In the genomic region with DNA sequence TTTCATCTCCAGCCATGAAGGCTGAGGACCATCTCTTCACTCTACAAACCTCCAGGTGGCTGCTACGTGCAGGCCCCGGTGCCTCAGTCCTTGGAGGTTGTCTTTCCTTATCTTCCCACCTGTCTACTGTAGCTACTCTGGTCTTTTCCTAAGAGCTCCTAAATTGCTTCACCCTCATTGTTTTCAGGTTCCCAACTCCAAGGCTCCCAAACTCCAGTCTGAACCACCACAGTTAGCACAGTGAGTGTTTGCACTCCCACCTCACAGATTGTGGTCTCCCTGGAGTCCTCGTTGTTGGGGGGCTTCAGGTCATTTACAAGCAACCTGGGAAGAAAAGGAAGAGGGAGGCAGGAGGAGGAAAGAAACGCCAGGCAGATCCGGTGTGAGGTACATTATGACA, we compare ENCODE assay signal across 28 cellular contexts.
"Had no signal": no experiment of that assay in that cellular context is flagged by ENCODE, and none has a peak within 500 bp of the region (broad histone marks: within the 10 kb centered on the region; RNA-seq: fewer than 3 reads in every experiment).

No MANE protein-coding gene starts in this region.

- H3K27me3 Mint-ChIP-seq: activated CD4-positive, alpha-beta memory T cell treated with anti-CD3 and anti-CD28 coated beads, Interleukin-2, amount 10 ng/mL, durations not matched to agents 7 days and 5 days; activated naive CD4-positive, alpha-beta T cell treated with anti-CD3 and anti-CD28 coated beads, Interleukin-2, amount 50 U/mL, for 24 hours had no signal

- H3K9me3 Mint-ChIP-seq: activated CD4-positive, alpha-beta memory T cell treated with anti-CD3 and anti-CD28 coated beads, Interleukin-2, amount 10 ng/mL, durations not matched to agents 7 days and 5 days; activated naive CD4-positive, alpha-beta T cell treated with anti-CD3 and anti-CD28 coated beads, Interleukin-2, amount 50 U/mL, for 24 hours; activated naive CD8-positive, alpha-beta T cell treated with anti-CD3 and anti-CD28 coated beads, Interleukin-2, amount 10 ng/mL, durations not matched to agents 7 days and 5 days had no signal

- H3K9me3 ChIP-seq: ascending aorta, MG63, SJCRH30 had no signal

- H3K27ac Mint-ChIP-seq: activated CD4-positive, alpha-beta memory T cell treated with anti-CD3 and anti-CD28 coated beads, Interleukin-2, amount 10 ng/mL, durations not matched to agents 7 days and 5 days; activated naive CD4-positive, alpha-beta T cell treated with anti-CD3 and anti-CD28 coated beads, Interleukin-2, amount 50 U/mL, for 24 hours; activated naive CD8-positive, alpha-beta T cell treated with anti-CD3 and anti-CD28 coated beads, Interleukin-2, amount 10 ng/mL, durations not matched to agents 7 days and 5 days; activated T-cell treated with anti-CD3 and anti-CD28 coated beads, Interleukin-2, amount 50 U/mL, for 24 hours; activated T-helper 2 cell treated with anti-CD3 and anti-CD28 coated beads, Interferon-gamma antibody, Interleukin-2, Interleukin-4, amounts not matched to agents 10 μg/mL and 5 μg/mL and 100 μg/mL, durations not matched to agents 14 hours and 24 hours and 36 hours had no signal

- H3K4me1 ChIP-seq: SJCRH30 had no signal

- H3K27ac ChIP-seq: SJCRH30, SK-N-MC, WERI-Rb-1 had no signal

- H3K4me3 Mint-ChIP-seq: activated CD4-positive, alpha-beta memory T cell treated with anti-CD3 and anti-CD28 coated beads, Interleukin-2, amount 10 ng/mL, durations not matched to agents 7 days and 5 days; activated naive CD4-positive, alpha-beta T cell treated with anti-CD3 and anti-CD28 coated beads, Interleukin-2, amount 50 U/mL, for 24 hours; activated naive CD8-positive, alpha-beta T cell treated with anti-CD3 and anti-CD28 coated beads, Interleukin-2, amount 10 ng/mL, durations not matched to agents 7 days and 5 days; activated T-cell treated with anti-CD3 and anti-CD28 coated beads, Interleukin-2, amount 50 U/mL, for 24 hours had no signal

- DNase-seq: activated CD4-positive, alpha-beta memory T cell treated with anti-CD3 and anti-CD28 coated beads, Interleukin-2, amount 10 ng/mL, durations not matched to agents 7 days and 5 days; activated CD4-positive, CD25-positive, alpha-beta regulatory T cell; activated CD8-positive, alpha-beta memory T cell treated with anti-CD3 and anti-CD28 coated beads for 24 hours; activated gamma-delta T cell; activated naive CD4-positive, alpha-beta T cell treated with Interleukin-2 at 50 U/mL for 16 hours; activated naive CD8-positive, alpha-beta T cell treated with anti-CD3 and anti-CD28 coated beads, Interleukin-2, amount 10 ng/mL, durations not matched to agents 7 days and 5 days; activated T-cell treated with anti-CD3 and anti-CD28 coated beads, Interleukin-2, amount 50 U/mL, for 24 hours; amygdala; Kasumi-1; KG1; MG63; NCI-H1048; NCI-H1105 treated with DMSO at 0.1 percent for 48 hours; NCI-H1436; NCI-H1694; NCI-H1930; NCI-H2081 treated with DMSO at 0.1 percent for 48 hours; NCI-H345; NCI-H524 treated with DMSO at 0.1 percent for 48 hours; SHP77; SJCRH30; T1000; WERI-Rb-1 had no signal

- H3K36me3 ChIP-seq: ascending aorta, MG63, SJCRH30, WERI-Rb-1 had no signal

- ATAC-seq: Panc1 had no signal

- H3K4me3 ChIP-seq: ascending aorta, MG63, SJCRH30, SK-N-MC had no signal

- H3K36me3 Mint-ChIP-seq: activated naive CD4-positive, alpha-beta T cell treated with anti-CD3 and anti-CD28 coated beads, Interleukin-2, amount 50 U/mL, for 24 hours; activated naive CD8-positive, alpha-beta T cell treated with anti-CD3 and anti-CD28 coated beads, Interleukin-2, amount 10 ng/mL, durations not matched to agents 7 days and 5 days had no signal

- H3K27me3 ChIP-seq: ascending aorta, MG63, SJCRH30 had no signal

- H3K4me1 Mint-ChIP-seq: activated CD4-positive, alpha-beta memory T cell treated with anti-CD3 and anti-CD28 coated beads, Interleukin-2, amount 10 ng/mL, durations not matched to agents 7 days and 5 days; activated naive CD4-positive, alpha-beta T cell treated with anti-CD3 and anti-CD28 coated beads, Interleukin-2, amount 50 U/mL, for 24 hours; activated naive CD8-positive, alpha-beta T cell treated with anti-CD3 and anti-CD28 coated beads, Interleukin-2, amount 10 ng/mL, durations not matched to agents 7 days and 5 days had no signal
